ENCODE assay signal across 1 cellular context in genomic region chr21:43354016-43354420, GRCh38.
TF ChIP-seq lines count a peak whose summit lies in the region.

No MANE protein-coding gene starts in this region.

TF ChIP-seq in IMR-90, 13 proteins besides CTCF, POLR2A, EP300 and RAD21:
- TF ChIP-seq CHD1 (IDR thresholded peaks at IDR 0.05; ENCODE audit: low read depth, low read length) (no peak), CEBPB (IDR thresholded peaks at IDR 0.05; ENCODE audit: low read depth, low read length) (no peak), USF2 (IDR thresholded peaks at IDR 0.05; ENCODE audit: low read depth, low read length) (no peak), RFX5 (IDR thresholded peaks at IDR 0.05; ENCODE audit: low read depth, low read length) (no peak), MXI1 (IDR thresholded peaks at IDR 0.05; ENCODE audit: borderline replicate concordance, low read depth, low read length) (no peak), NFE2L2 (IDR thresholded peaks at IDR 0.05; ENCODE audit: low read depth, low read length) (no peak), MAFK (IDR thresholded peaks at IDR 0.05; ENCODE audit: low read depth, low read length) (no peak), FOS (IDR thresholded peaks at IDR 0.05; ENCODE audit: low read depth, low read length) (no peak), SMC3 (IDR thresholded peaks at IDR 0.05; ENCODE audit: low read depth, low read length) (no peak), ELK1 (IDR thresholded peaks at IDR 0.05; ENCODE audit: borderline replicate concordance, low read depth, low read length) (no peak), MAZ (IDR thresholded peaks at IDR 0.05; ENCODE audit: borderline replicate concordance, low read depth, low read length) (no peak), RCOR1 (IDR thresholded peaks at IDR 0.05; ENCODE audit: insufficient replicate concordance, low read length) (no peak), BHLHE40 (IDR thresholded peaks at IDR 0.05; ENCODE audit: low read depth, low read length) (no peak)
